1 cellular context compared by ENCODE assay signal in genomic region chr5:73299017-73299630, GRCh38.
TF ChIP-seq lines count a peak whose summit lies in the region.

No MANE protein-coding gene starts in this region.

TF ChIP-seq in HCT116, 20 proteins besides CTCF, POLR2A, EP300 and RAD21 (continued from another document):
- TF ChIP-seq ZBTB33 (IDR thresholded peaks at IDR 0.05; ENCODE audit: extremely low read depth, insufficient replicate concordance, low read length): no peak
